Comparison of ENCODE assay signal across 1 cellular context in genomic region chr16:77236063-77236511, GRCh38.
TF ChIP-seq lines count a peak whose summit lies in the region.

No MANE protein-coding gene starts in this region.

TF ChIP-seq in HepG2, 621 proteins besides CTCF, POLR2A, EP300 and RAD21 (continued from another document and continues in another):
- TF ChIP-seq ZNF724P (CRISPR knock-in tag; IDR thresholded peaks at IDR 0.05; ENCODE audit: borderline replicate concordance) = no peak
- TF ChIP-seq ZNF33B (CRISPR knock-in tag; IDR thresholded peaks at IDR 0.05) = no peak; the same call in 1 of the 2 replicates
- peak; percentile 75; the same call in 1 of the 2 replicates for TF ChIP-seq TSC22D2 (CRISPR knock-in tag; IDR thresholded peaks at IDR 0.05; ENCODE audit: borderline replicate concordance)
- TF ChIP-seq, protein P1, sequence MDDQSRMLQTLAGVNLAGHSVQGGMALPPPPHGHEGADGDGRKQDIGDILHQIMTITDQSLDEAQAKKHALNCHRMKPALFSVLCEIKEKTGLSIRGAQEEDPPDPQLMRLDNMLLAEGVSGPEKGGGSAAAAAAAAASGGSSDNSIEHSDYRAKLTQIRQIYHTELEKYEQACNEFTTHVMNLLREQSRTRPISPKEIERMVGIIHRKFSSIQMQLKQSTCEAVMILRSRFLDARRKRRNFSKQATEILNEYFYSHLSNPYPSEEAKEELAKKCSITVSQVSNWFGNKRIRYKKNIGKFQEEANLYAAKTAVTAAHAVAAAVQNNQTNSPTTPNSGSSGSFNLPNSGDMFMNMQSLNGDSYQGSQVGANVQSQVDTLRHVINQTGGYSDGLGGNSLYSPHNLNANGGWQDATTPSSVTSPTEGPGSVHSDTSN (CRISPR knock-in tag; IDR thresholded peaks at IDR 0.05; ENCODE audit: borderline replicate concordance) = no peak
- no peak for TF ChIP-seq ZNF570 (CRISPR knock-in tag; IDR thresholded peaks at IDR 0.05; ENCODE audit: borderline replicate concordance)
- TF ChIP-seq ARID3A (IDR thresholded peaks at IDR 0.05; ENCODE audit: low read depth, low read length) = peak; percentile 76
- TF ChIP-seq DMAP1 (CRISPR knock-in tag; IDR thresholded peaks at IDR 0.05) = no peak
- TF ChIP-seq ZNF264 (CRISPR knock-in tag; IDR thresholded peaks at IDR 0.05) = no peak; the same call in 1 of the 2 replicates
- TF ChIP-seq SCMH1 (CRISPR knock-in tag; IDR thresholded peaks at IDR 0.05; ENCODE audit: borderline replicate concordance) = no peak
- no peak for TF ChIP-seq ZNF24 (IDR thresholded peaks at IDR 0.05)
- peak; percentile 73; the same call in 1 of the 2 replicates for TF ChIP-seq SSRP1 (CRISPR knock-in tag; IDR thresholded peaks at IDR 0.05)
- no peak for TF ChIP-seq HMGA1 (CRISPR knock-in tag; conservative IDR thresholded peaks at IDR 0.05)
- peak; percentile 81 for TF ChIP-seq HBP1 (CRISPR knock-in tag; IDR thresholded peaks at IDR 0.05; ENCODE audit: low read depth)
- TF ChIP-seq ZNF577 (CRISPR knock-in tag; IDR thresholded peaks at IDR 0.05; ENCODE audit: borderline replicate concordance, low read depth) = no peak
- no peak for TF ChIP-seq PAF1 (CRISPR knock-in tag; IDR thresholded peaks at IDR 0.05)
- TF ChIP-seq ZNF441 (CRISPR knock-in tag; IDR thresholded peaks at IDR 0.05; ENCODE audit: borderline replicate concordance) = no peak
- peak; percentile 59 for TF ChIP-seq FOSL2 (CRISPR knock-in tag; IDR thresholded peaks at IDR 0.05)
- TF ChIP-seq RFXANK (CRISPR knock-in tag; IDR thresholded peaks at IDR 0.05) = no peak
- TF ChIP-seq KLF16 (CRISPR knock-in tag; IDR thresholded peaks at IDR 0.05) = peak in 1 of 2 experiments; percentile 84; a peak in 1 of 4 replicates
- TF ChIP-seq PCBP1 (IDR thresholded peaks at IDR 0.05; ENCODE audit: borderline replicate concordance, low read depth, low read length) = no peak
- no peak for TF ChIP-seq SOX6 (IDR thresholded peaks at IDR 0.05)
- peak; percentile 74 for TF ChIP-seq SOX6 (CRISPR knock-in tag; IDR thresholded peaks at IDR 0.05)
- peak; percentile 71; the same call in 1 of the 2 replicates for TF ChIP-seq ISL2 (CRISPR knock-in tag; IDR thresholded peaks at IDR 0.05)
- TF ChIP-seq ZNF576 (CRISPR knock-in tag; IDR thresholded peaks at IDR 0.05) = no peak
- no peak for TF ChIP-seq TERF1 (CRISPR knock-in tag; IDR thresholded peaks at IDR 0.05)
- no peak for TF ChIP-seq DBP (CRISPR knock-in tag; IDR thresholded peaks at IDR 0.05; ENCODE audit: not compliant biosample characterization)
- TF ChIP-seq, protein P2, sequence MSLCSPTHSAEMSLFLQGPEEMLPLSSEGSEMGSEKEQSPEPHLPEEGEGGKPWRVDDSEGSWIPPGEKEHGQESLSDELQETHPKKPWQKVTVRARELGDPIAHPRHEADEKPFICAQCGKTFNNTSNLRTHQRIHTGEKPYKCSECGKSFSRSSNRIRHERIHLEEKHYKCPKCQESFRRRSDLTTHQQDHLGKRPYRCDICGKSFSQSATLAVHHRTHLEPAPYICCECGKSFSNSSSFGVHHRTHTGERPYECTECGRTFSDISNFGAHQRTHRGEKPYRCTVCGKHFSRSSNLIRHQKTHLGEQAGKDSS (CRISPR knock-in tag; IDR thresholded peaks at IDR 0.05; ENCODE audit: borderline replicate concordance, low read depth) = peak; percentile 48; the same call in 1 of the 2 replicates
- no peak for TF ChIP-seq PRDM10 (CRISPR knock-in tag; IDR thresholded peaks at IDR 0.05; ENCODE audit: low read depth)
- no peak for TF ChIP-seq MAFG (CRISPR knock-in tag; IDR thresholded peaks at IDR 0.05)
- TF ChIP-seq, protein P3, sequence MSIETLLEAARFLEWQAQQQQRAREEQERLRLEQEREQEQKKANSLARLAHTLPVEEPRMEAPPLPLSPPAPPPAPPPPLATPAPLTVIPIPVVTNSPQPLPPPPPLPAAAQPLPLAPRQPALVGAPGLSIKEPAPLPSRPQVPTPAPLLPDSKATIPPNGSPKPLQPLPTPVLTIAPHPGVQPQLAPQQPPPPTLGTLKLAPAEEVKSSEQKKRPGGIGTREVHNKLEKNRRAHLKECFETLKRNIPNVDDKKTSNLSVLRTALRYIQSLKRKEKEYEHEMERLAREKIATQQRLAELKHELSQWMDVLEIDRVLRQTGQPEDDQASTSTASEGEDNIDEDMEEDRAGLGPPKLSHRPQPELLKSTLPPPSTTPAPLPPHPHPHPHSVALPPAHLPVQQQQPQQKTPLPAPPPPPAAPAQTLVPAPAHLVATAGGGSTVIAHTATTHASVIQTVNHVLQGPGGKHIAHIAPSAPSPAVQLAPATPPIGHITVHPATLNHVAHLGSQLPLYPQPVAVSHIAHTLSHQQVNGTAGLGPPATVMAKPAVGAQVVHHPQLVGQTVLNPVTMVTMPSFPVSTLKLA (IDR thresholded peaks at IDR 0.05) = no peak
- TF ChIP-seq MED8 (CRISPR knock-in tag; IDR thresholded peaks at IDR 0.05; ENCODE audit: insufficient replicate concordance) = no peak
- TF ChIP-seq NR0B2 (CRISPR knock-in tag; IDR thresholded peaks at IDR 0.05) = 0 out of 2 replicates have a peak, but pooled peaks have one; percentile 28
- no peak for TF ChIP-seq PLRG1 (conservative IDR thresholded peaks at IDR 0.05)
- TF ChIP-seq ZNF251 (CRISPR knock-in tag; IDR thresholded peaks at IDR 0.05) = no peak
- no peak for TF ChIP-seq TRIM24 (CRISPR knock-in tag; IDR thresholded peaks at IDR 0.05)
- no peak for TF ChIP-seq ZNF253 (CRISPR knock-in tag; IDR thresholded peaks at IDR 0.05; ENCODE audit: borderline replicate concordance)
- TF ChIP-seq NCOR1 (IDR thresholded peaks at IDR 0.05; ENCODE audit: borderline replicate concordance, low read length) = no peak
- TF ChIP-seq ZNF737 (CRISPR knock-in tag; IDR thresholded peaks at IDR 0.05; ENCODE audit: borderline replicate concordance) = no peak
- TF ChIP-seq SAP130 (CRISPR knock-in tag; IDR thresholded peaks at IDR 0.05; ENCODE audit: low read depth) = peak; percentile 32; the same call in 1 of the 2 replicates
- no peak for TF ChIP-seq KLF13 (CRISPR knock-in tag; IDR thresholded peaks at IDR 0.05)
- no peak for TF ChIP-seq CBFB (CRISPR knock-in tag; IDR thresholded peaks at IDR 0.05)
- TF ChIP-seq XBP1 (CRISPR knock-in tag; IDR thresholded peaks at IDR 0.05) = no peak
- no peak for TF ChIP-seq TCF7L2 (IDR thresholded peaks at IDR 0.05; ENCODE audit: low read depth, low read length)
- TF ChIP-seq, protein P4, sequence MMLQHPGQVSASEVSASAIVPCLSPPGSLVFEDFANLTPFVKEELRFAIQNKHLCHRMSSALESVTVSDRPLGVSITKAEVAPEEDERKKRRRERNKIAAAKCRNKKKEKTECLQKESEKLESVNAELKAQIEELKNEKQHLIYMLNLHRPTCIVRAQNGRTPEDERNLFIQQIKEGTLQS (CRISPR knock-in tag; IDR thresholded peaks at IDR 0.05) = peak; percentile 53; the same call in 1 of the 2 replicates
- TF ChIP-seq, protein P5, sequence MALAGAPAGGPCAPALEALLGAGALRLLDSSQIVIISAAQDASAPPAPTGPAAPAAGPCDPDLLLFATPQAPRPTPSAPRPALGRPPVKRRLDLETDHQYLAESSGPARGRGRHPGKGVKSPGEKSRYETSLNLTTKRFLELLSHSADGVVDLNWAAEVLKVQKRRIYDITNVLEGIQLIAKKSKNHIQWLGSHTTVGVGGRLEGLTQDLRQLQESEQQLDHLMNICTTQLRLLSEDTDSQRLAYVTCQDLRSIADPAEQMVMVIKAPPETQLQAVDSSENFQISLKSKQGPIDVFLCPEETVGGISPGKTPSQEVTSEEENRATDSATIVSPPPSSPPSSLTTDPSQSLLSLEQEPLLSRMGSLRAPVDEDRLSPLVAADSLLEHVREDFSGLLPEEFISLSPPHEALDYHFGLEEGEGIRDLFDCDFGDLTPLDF (CRISPR knock-in tag; IDR thresholded peaks at IDR 0.05) = no peak
- TF ChIP-seq MIER3 (CRISPR knock-in tag; IDR thresholded peaks at IDR 0.05; ENCODE audit: borderline replicate concordance) = peak; percentile 83; the same call in 1 of the 2 replicates
- TF ChIP-seq MAF1 (CRISPR knock-in tag; IDR thresholded peaks at IDR 0.05; ENCODE audit: borderline replicate concordance) = no peak
- TF ChIP-seq STAG1 (CRISPR knock-in tag; IDR thresholded peaks at IDR 0.05) = peak; percentile 100
- no peak for TF ChIP-seq ZFP41 (CRISPR knock-in tag; IDR thresholded peaks at IDR 0.05; ENCODE audit: borderline replicate concordance)
- TF ChIP-seq TP53 (CRISPR knock-in tag; conservative IDR thresholded peaks at IDR 0.05) = 0 out of 2 replicates have a peak, but pooled peaks have one; percentile 43
- no peak for TF ChIP-seq GATA4 (IDR thresholded peaks at IDR 0.05; ENCODE audit: borderline replicate concordance, low read depth)
- TF ChIP-seq RFX5 (IDR thresholded peaks at IDR 0.05; ENCODE audit: low read depth, low read length) = peak; percentile 54; the same call in 1 of the 2 replicates
- no peak for TF ChIP-seq ZNF83 (CRISPR knock-in tag; IDR thresholded peaks at IDR 0.05; ENCODE audit: borderline replicate concordance)
- no peak for TF ChIP-seq ZNF354B (CRISPR knock-in tag; IDR thresholded peaks at IDR 0.05)
